ENCODE assay signal across 8 cellular contexts in genomic region chr20:48372851-48373554, GRCh38.
DNase-seq lines count a peak whose midpoint lies in the region; ATAC-seq, FAIRE-seq and TF ChIP-seq lines count a peak whose summit lies in the region.
"Not testable (repeated sequence)": the region's sequence is repeated elsewhere in the genome, so short reads cannot be mapped to it uniquely, and the experiment has no call there.

No MANE protein-coding gene starts in this region.

- H3K9me3 ChIP-seq in H1 (ENCODE audit: insufficient read depth in 2 of 2, low read depth in 1 of 2, low read length in 1 of 2); parathyroid adenoma (ENCODE audit: control insufficient read depth, low read length): not testable (repeated sequence)

- not testable (repeated sequence) for H2BK15ac ChIP-seq in H1 (ENCODE audit: low read length)

- H3K18ac ChIP-seq in H1 (ENCODE audit: extremely low read depth, low read length), result peak overlapping the region; percentile 64

- H3K4me3 Mint-ChIP-seq in WTC11, result not testable (repeated sequence)

- peaks cover 50% of the 10 kb centered on the region for H3K4me1 Mint-ChIP-seq in WTC11

- H2AFZ ChIP-seq in H1 (ENCODE audit: low read length), result peak overlapping the region; percentile 93
- H2AFZ ChIP-seq in parathyroid adenoma, result not testable (repeated sequence)

- peak overlapping the region; percentile 75; the same call in 1 of the 2 replicates for H2BK12ac ChIP-seq in H1 (ENCODE audit: low read depth, low read length)

- not testable (repeated sequence) for H3K56ac ChIP-seq in H1 (replicated peaks; ENCODE audit: insufficient read length, low read depth, low read length)

- not testable (repeated sequence) for H3K27me3 Mint-ChIP-seq in WTC11 (ENCODE audit: low read depth)

- H3K9me3 Mint-ChIP-seq in WTC11, result not testable (repeated sequence)

- not testable (repeated sequence) for H2BK20ac ChIP-seq in H1 (ENCODE audit: low read length)

- not testable (repeated sequence) for H3K27ac Mint-ChIP-seq in WTC11

- H3K36me3 Mint-ChIP-seq in WTC11, result not testable (repeated sequence)

- ATAC-seq in WTC11, result peak; percentile 40

- H3K9ac ChIP-seq in H1 (replicated peaks in 1 of 4; ENCODE audit: extremely low read depth in 1 of 4, low read depth in 3 of 4, low read length in 3 of 4); parathyroid adenoma: not testable (repeated sequence)

- H2BK120ac ChIP-seq in H1 (replicated peaks; ENCODE audit: low read depth, low read length), result not testable (repeated sequence)

- not testable (repeated sequence) for H3K4ac ChIP-seq in H1 (replicated peaks; ENCODE audit: insufficient read length, low read depth, low read length)

- not testable (repeated sequence) for H3K23me2 ChIP-seq in H1 (ENCODE audit: low read depth, low read length)

- POLR2A ChIA-PET in WTC11 (lab: Charles Lee); H1 (lab: Charles Lee; ENCODE audit: partially characterized antibody): not testable (repeated sequence)

- H3K27ac ChIP-seq in H1 (ENCODE audit: low read depth, low read length), result not testable (repeated sequence)
- peak overlapping the region; percentile 32 for H3K27ac ChIP-seq in parathyroid adenoma

- H2BK5ac ChIP-seq in H1 (ENCODE audit: low read depth, low read length), result peak overlapping the region; percentile 2; the same call in 1 of the 2 replicates

- H3K4me1 ChIP-seq in H1 (replicated peaks in 1 of 4; ENCODE audit: control insufficient read depth in 3 of 4, insufficient read depth in 4 of 4, low read length in 3 of 4), result peaks cover 5 to 20% (median 12%) of the 10 kb centered on the region in 4 experiments
- H3K4me1 ChIP-seq in parathyroid adenoma, result not testable (repeated sequence)

- H4K5ac ChIP-seq in H1 (ENCODE audit: insufficient read length, low read depth, low read length), result not testable (repeated sequence)

- not testable (repeated sequence) for H3K36me3 ChIP-seq in H1 (ENCODE audit: control insufficient read depth in 2 of 4, insufficient read depth in 4 of 4, low read length in 3 of 4); parathyroid adenoma (ENCODE audit: control insufficient read depth, insufficient read depth, low read length)

- not testable (repeated sequence) for TF ChIP-seq EP300 in H1 (IDR thresholded peaks at IDR 0.05; ENCODE audit: borderline replicate concordance in 1 of 2, low read depth in 2 of 2, low read length in 2 of 2)

- H2AK5ac ChIP-seq in H1 (ENCODE audit: low read depth, low read length), result peak overlapping the region; percentile 56; the same call in 1 of the 2 replicates

- FAIRE-seq in H1 (lab: Jason Lieb, UNC), result not testable (repeated sequence)
- FAIRE-seq in urothelium cell line (lab: Jason Lieb, UNC), result peak; percentile 65

- not testable (repeated sequence) for TF ChIP-seq CTCF in WTC11 (IDR thresholded peaks at IDR 0.05); H1 (IDR thresholded peaks at IDR 0.05; ENCODE audit: control extremely low read depth in 1 of 3, insufficient read depth in 1 of 3, low read depth in 1 of 3, low read length in 3 of 3); parathyroid adenoma (IDR thresholded peaks at IDR 0.05)

- H3K4me3 ChIP-seq in H1 (ENCODE audit: extremely low read depth in 1 of 4, insufficient read depth in 2 of 4, low read depth in 3 of 4, low read length in 4 of 4); parathyroid adenoma (ENCODE audit: low read depth, low read length): not testable (repeated sequence)

- CTCF ChIA-PET in WTC11 (lab: Charles Lee) (interaction anchor here (1.5 kb wide), 1 partner anchor 247 kb away, joined by 11 read pairs; no protein-coding TSS in a partner anchor), H1 (lab: Charles Lee; ENCODE audit: partially characterized antibody) (interaction anchor here (1.2 to 2.8 kb wide), 3 partner anchors 10 to 248 kb away, joined by 3 to 10 read pairs (median 3); no protein-coding TSS in a partner anchor)

- H3K27me3 ChIP-seq in H1 (replicated peaks in 1 of 4; ENCODE audit: control insufficient read depth in 3 of 4, extremely low read depth in 1 of 4, insufficient read depth in 3 of 4, low read length in 3 of 4); parathyroid adenoma (ENCODE audit: control insufficient read depth, insufficient read depth, low read length): not testable (repeated sequence)

- not testable (repeated sequence) for TF ChIP-seq POLR2A in H1 (IDR thresholded peaks at IDR 0.05; ENCODE audit: control extremely low read depth in 1 of 2, low read depth in 2 of 2, low read length in 2 of 2)

- not testable (repeated sequence) for H3K23ac ChIP-seq in H1 (ENCODE audit: insufficient read length)

- H3K14ac ChIP-seq in H1 (ENCODE audit: insufficient read length), result not testable (repeated sequence)

- H4K20me1 ChIP-seq in H1 (replicated peaks in 1 of 2; ENCODE audit: control insufficient read depth in 1 of 2, insufficient read depth in 2 of 2, low read length in 2 of 2), result not testable (repeated sequence)

- WGBS in H1 (ENCODE audit: extremely low coverage in 1 of 2, insufficient coverage in 1 of 2, insufficient read length in 1 of 2, insufficient replicate concordance in 2 of 2, low coverage in 1 of 2, low lambda C conversion rate in 2 of 2, missing lambda C conversion rate in 1 of 2), 2 experiments, result 89% methylated on average over 24 of the region's 35 CpGs; no CpG with 5 or more reads in 1 of the 2 experiments

- not testable (repeated sequence) for H3K79me1 ChIP-seq in H1 (ENCODE audit: low read depth, low read length)

- peak overlapping the region; percentile 48; the same call in 1 of the 2 replicates for H4K8ac ChIP-seq in H1 (ENCODE audit: extremely low read depth, insufficient read depth, low read length)

- not testable (repeated sequence) for H3K4me2 ChIP-seq in H1 (ENCODE audit: insufficient read depth in 1 of 2, low read depth in 2 of 2, low read length in 2 of 2); parathyroid adenoma (ENCODE audit: low read length)

- H3K79me2 ChIP-seq in H1 (ENCODE audit: control insufficient read depth in 1 of 2, insufficient read depth in 2 of 2, low read length in 2 of 2); parathyroid adenoma: not testable (repeated sequence)

- not testable (repeated sequence) for TF ChIP-seq RAD21 in H1 (IDR thresholded peaks at IDR 0.05 in 1 of 2, conservative IDR thresholded peaks at IDR 0.05 in 1 of 2; ENCODE audit: low read depth in 2 of 2, low read length in 2 of 2)

- H4K91ac ChIP-seq in H1 (replicated peaks; ENCODE audit: insufficient read length, low read length), result not testable (repeated sequence)

- DNase-seq in ELF-1 (ENCODE audit: low read depth, low spot score) (peak; percentile 57), HuH-7.5 (ENCODE audit: low spot score) (peak; percentile 68), WTC11 (ENCODE audit: low spot score) (peak; percentile 24), kidney tubule cell (ENCODE audit: low spot score) (peak; percentile 31), mesenteric fat pad (ENCODE audit: low spot score) (peak; percentile 68), urothelium cell line (ENCODE audit: low spot score) (peak; percentile 55)
- not testable (repeated sequence) for DNase-seq in H1 (ENCODE audit: low read depth in 1 of 2, low spot score in 2 of 2)

TF ChIP-seq in WTC11, 78 proteins besides CTCF, POLR2A, EP300 and RAD21:
- TF ChIP-seq GABPB1 (CRISPR knock-in tag; IDR thresholded peaks at IDR 0.05), result peak; percentile 71; the same call in 1 of the 2 replicates
